19 cellular contexts compared by ENCODE assay signal in genomic region chr3:195704433-195704999, GRCh38. TPM values are rescaled to one million over a fixed set of nuclear protein-coding genes. Genes with fewer than 3 reads are reported as not detected.
A peak's percentile ranks its signal among the peaks of the same experiment; 100 is the strongest.
DNase-seq lines count a peak whose midpoint lies in the region; ATAC-seq, FAIRE-seq and TF ChIP-seq lines count a peak whose summit lies in the region.
"Had no signal": no experiment of that assay in that cellular context is flagged by ENCODE, and none has a peak within 500 bp of the region (broad histone marks: within the 10 kb centered on the region; RNA-seq: fewer than 3 reads in every experiment).

No MANE protein-coding gene starts in this region.

- no peak overlapping the region for H3K4me3 Mint-ChIP-seq in activated B cell treated with CpG ODN at 0.5 μM for 24 hours
- H3K4me3 Mint-ChIP-seq in stimulated activated naive B cell treated with anti-CD40 and anti-IgM and Interleukin-4, amounts not matched to agents 10 μg/mL and 1 μg/mL and 100 μg/mL, for 72 hours = no peak overlapping the region
- H3K4me3 Mint-ChIP-seq: B cell had no signal

- WGBS in HepG2 (ENCODE audit: low lambda C conversion rate) = 78% methylated on average over 9 of the region's 9 CpGs
- WGBS in right lobe of liver (ENCODE audit: insufficient coverage, low coverage, low lambda C conversion rate, missing lambda C conversion rate) = 75% methylated on average over 9 of the region's 9 CpGs
- 61% methylated on average over 9 of the region's 9 CpGs for WGBS in esophagus muscularis mucosa

- DNase-seq in HepG2 (ENCODE audit: low spot score) = no peak
- DNase-seq in right lobe of liver = no peak
- DNase-seq in activated B cell treated with CpG ODN at 0.5 μM for 24 hours = no peak
- peak; percentile 91 for DNase-seq in esophagus muscularis mucosa (ENCODE audit: extremely low spot score)
- no peak for DNase-seq in stimulated activated naive B cell treated with anti-CD40 and anti-IgM and Interleukin-4, amounts not matched to agents 10 μg/mL and 1 μg/mL and 100 μg/mL, for 72 hours
- no peak for DNase-seq in NAMALWA (ENCODE audit: low spot score)
- no peak for DNase-seq in DMS114 treated with DMSO at 0.1 percent for 48 hours (lab: John Stamatoyannopoulos, UW; ENCODE audit: unreplicated experiment)
- DNase-seq in 8988T = no peak
- DNase-seq: DMS 273 treated with DMSO at 0.1 percent for 48 hours, GF-D8, NCI-H1048, NCI-H1436 treated with DMSO at 0.1 percent for 48 hours, NCI-H2029, NCI-H2171, NCI-H526, PC-3 had no signal

- no peak for TF ChIP-seq EP300 in HepG2 (IDR thresholded peaks at IDR 0.05; ENCODE audit: low read depth in 2 of 2, low read length in 2 of 2)
- no peak for TF ChIP-seq EP300 in HepG2 (CRISPR knock-in tag; IDR thresholded peaks at IDR 0.05; ENCODE audit: borderline replicate concordance)
- no peak for TF ChIP-seq EP300 in esophagus muscularis mucosa (IDR thresholded peaks at IDR 0.05)

- CTCF ChIA-PET in HepG2 (lab: Yijun Ruan, JAX; ENCODE audit: low intra/inter-chr PET ratio, low total read pairs) (interaction anchor here (1.2 kb wide), 1 partner anchor 146 kb away, joined by 3 read pairs; no protein-coding TSS in a partner anchor), activated B cell treated with CpG ODN at 0.5 μM for 24 hours (lab: Charles Lee) (interaction anchor here (2.3 kb wide), 1 partner anchor 147 kb away, joined by 6 read pairs; no protein-coding TSS in a partner anchor)

- TF ChIP-seq CTCF in HepG2 (CRISPR knock-in tag; IDR thresholded peaks at IDR 0.05) = no peak
- no peak for TF ChIP-seq CTCF in right lobe of liver (IDR thresholded peaks at IDR 0.05)
- TF ChIP-seq CTCF in activated B cell treated with CpG ODN at 0.5 μM for 24 hours (IDR thresholded peaks at IDR 0.05) = peak; percentile 28
- no peak for TF ChIP-seq CTCF in esophagus muscularis mucosa (IDR thresholded peaks at IDR 0.05)

- H3K36me3 ChIP-seq in HepG2 (replicated peaks in 1 of 2; ENCODE audit: control insufficient read depth in 1 of 2, insufficient read depth in 2 of 2, low read length in 2 of 2) (no peaks in the 10 kb centered on the region), right lobe of liver (peaks cover 0 to 3% (median 0%) of the 10 kb centered on the region in 4 donors), esophagus muscularis mucosa (peaks cover 0 to 24% (median 16%) of the 10 kb centered on the region in 4 donors)

- no peaks in the 10 kb centered on the region for H3K79me2 ChIP-seq in HepG2 (ENCODE audit: insufficient read depth, low read length)

- POLR2A ChIA-PET in HepG2 (lab: Yijun Ruan, JAX) (no interaction called here), activated B cell treated with CpG ODN at 0.5 μM for 24 hours (lab: Charles Lee) (interaction anchor here (0.7 kb wide), 2 partner anchors 10 to 15 kb away, joined by 3 to 20 read pairs; no protein-coding TSS in a partner anchor)

- H3K27me3 ChIP-seq in HepG2 (ENCODE audit: control insufficient read depth in 1 of 2, insufficient read depth in 2 of 2, low read length in 2 of 2) = no peaks in the 10 kb centered on the region
- H3K27me3 ChIP-seq in right lobe of liver = no peaks in the 10 kb centered on the region
- H3K27me3 ChIP-seq in esophagus muscularis mucosa = no peaks in the 10 kb centered on the region

- H3K27ac ChIP-seq in HepG2 (ENCODE audit: extremely low read length, insufficient read depth, low read length) (no peak overlapping the region), right lobe of liver (no peak overlapping the region), esophagus muscularis mucosa (replicated peaks in 1 of 4) (no peak overlapping the region)
- H3K27ac ChIP-seq: RWPE1 had no signal

- H3K9ac ChIP-seq in HepG2 (ENCODE audit: insufficient read depth, low read depth, low read length) = no peak overlapping the region

- H3K9me3 Mint-ChIP-seq in activated B cell treated with CpG ODN at 0.5 μM for 24 hours = no peaks in the 10 kb centered on the region
- H3K9me3 Mint-ChIP-seq in stimulated activated naive B cell treated with anti-CD40 and anti-IgM and Interleukin-4, amounts not matched to agents 10 μg/mL and 1 μg/mL and 100 μg/mL, for 72 hours = no peaks in the 10 kb centered on the region

- H3K27ac Mint-ChIP-seq in activated B cell treated with CpG ODN at 0.5 μM for 24 hours = no peak overlapping the region
- H3K27ac Mint-ChIP-seq in stimulated activated naive B cell treated with anti-CD40 and anti-IgM and Interleukin-4, amounts not matched to agents 10 μg/mL and 1 μg/mL and 100 μg/mL, for 72 hours = peak overlapping the region; percentile 33
- H3K27ac Mint-ChIP-seq: B cell had no signal

- no peak for FAIRE-seq in HepG2 (lab: Jason Lieb, UNC)
- FAIRE-seq: GM19239 had no signal

- H3K36me3 Mint-ChIP-seq in activated B cell treated with CpG ODN at 0.5 μM for 24 hours (ENCODE audit: low read depth) = peaks cover 11% of the 10 kb centered on the region
- peaks cover 12 to 18% of the 10 kb centered on the region in 2 donors for H3K36me3 Mint-ChIP-seq in stimulated activated naive B cell treated with anti-CD40 and anti-IgM and Interleukin-4, amounts not matched to agents 10 μg/mL and 1 μg/mL and 100 μg/mL, for 72 hours

- H3K4me1 Mint-ChIP-seq in activated B cell treated with CpG ODN at 0.5 μM for 24 hours = peaks cover 4% of the 10 kb centered on the region
- H3K4me1 Mint-ChIP-seq in stimulated activated naive B cell treated with anti-CD40 and anti-IgM and Interleukin-4, amounts not matched to agents 10 μg/mL and 1 μg/mL and 100 μg/mL, for 72 hours = peaks cover 4 to 6% of the 10 kb centered on the region in 2 donors
- H3K4me1 Mint-ChIP-seq: B cell had no signal

- no peak for TF ChIP-seq RAD21 in HepG2 (CRISPR knock-in tag; IDR thresholded peaks at IDR 0.05)

- H3K4me1 ChIP-seq in HepG2 (ENCODE audit: insufficient read depth, low read length) (no peaks in the 10 kb centered on the region), right lobe of liver (no peaks in the 10 kb centered on the region), esophagus muscularis mucosa (no peaks in the 10 kb centered on the region)

- no peak overlapping the region for H3K4me2 ChIP-seq in HepG2 (ENCODE audit: low read depth, low read length)

- H3K9me3 ChIP-seq in HepG2 (ENCODE audit: low read length) = no peaks in the 10 kb centered on the region
- H3K9me3 ChIP-seq in right lobe of liver = no peaks in the 10 kb centered on the region
- no peaks in the 10 kb centered on the region for H3K9me3 ChIP-seq in esophagus muscularis mucosa

- TF ChIP-seq POLR2A in HepG2 (IDR thresholded peaks at IDR 0.05; ENCODE audit: insufficient read depth in 1 of 2, low read depth in 2 of 2, low read length in 2 of 2) = no peak
- no peak for TF ChIP-seq POLR2A in right lobe of liver (IDR thresholded peaks at IDR 0.05)
- TF ChIP-seq POLR2A in esophagus muscularis mucosa (IDR thresholded peaks at IDR 0.05; ENCODE audit: low read depth) = no peak

- ATAC-seq in HepG2 (peak; percentile 20), right lobe of liver (no peak), activated B cell treated with CpG ODN at 0.5 μM for 24 hours (ENCODE audit: low read depth) (no peak)
- ATAC-seq in stimulated activated naive B cell treated with anti-CD40 and anti-IgM and Interleukin-4, amounts not matched to agents 10 μg/mL and 1 μg/mL and 100 μg/mL, for 72 hours (replicated peaks) = no peak
- ATAC-seq: PC-3 had no signal

- no peaks in the 10 kb centered on the region for H3K27me3 Mint-ChIP-seq in activated B cell treated with CpG ODN at 0.5 μM for 24 hours
- H3K27me3 Mint-ChIP-seq in stimulated activated naive B cell treated with anti-CD40 and anti-IgM and Interleukin-4, amounts not matched to agents 10 μg/mL and 1 μg/mL and 100 μg/mL, for 72 hours = no peaks in the 10 kb centered on the region
- H3K27me3 Mint-ChIP-seq: B cell had no signal

- intact Hi-C loops in HepG2 (cut with micrococcal nuclease; ENCODE audit: unreplicated experiment) (no loop called here), right lobe of liver (cut with DNase I) (no loop called here), activated B cell treated with CpG ODN at 0.5 μM for 24 hours (cut with micrococcal nuclease) (no loop called here), esophagus muscularis mucosa (cut with DNase I) (no loop called here)

- in situ Hi-C loops in HepG2 (cut with HindIII; ENCODE audit: extremely low pct_ligation_motif_present, low pct_unique_long_range_greater_than_20kb) = no loop called here

- H4K20me1 ChIP-seq in HepG2 (ENCODE audit: insufficient read depth, low read length) = no peaks in the 10 kb centered on the region

- no peak overlapping the region for H3K4me3 ChIP-seq in HepG2 (replicated peaks in 1 of 3; ENCODE audit: insufficient read depth in 1 of 3, low read depth in 2 of 3, low read length in 3 of 3)
- no peak overlapping the region for H3K4me3 ChIP-seq in right lobe of liver
- H3K4me3 ChIP-seq in esophagus muscularis mucosa = no peak overlapping the region

- no peak overlapping the region for H2AFZ ChIP-seq in HepG2 (ENCODE audit: low read length)

- BruUV-seq in HepG2 (replicated peaks; lab: Mats Ljungman, UMichigan) = no TSS peak

RNA-seq across cellular contexts. Expression of gene MUC20, which starts 16.3 kb away (rescaled TPM):
- total RNA-seq in HepG2 (2016; rRNA removed; fragmentation: Illumina TruSeq; extraction: Trizol) (0.24 TPM in 1 of 2 replicates, not detected in the other), right lobe of liver (10 to 100 TPM in 4 of 6 experiments, 1 to 10 TPM in 2; 1.9 to 40.7 (median 22.6) TPM), activated B cell treated with CpG ODN at 0.5 μM for 24 hours (4.1 and 4.6 TPM in 2 replicates), esophagus muscularis mucosa (1 to 10 TPM; 2.5 to 10.0 (median 4.7) TPM)
- not detected in 2 replicates for total RNA-seq in HepG2 (2016; cell fraction: cytosol; rRNA removed; fragmentation: Illumina TruSeq; extraction: Trizol; ENCODE audit: low read depth)
- total RNA-seq in HepG2 (2016; cell fraction: insoluble cytoplasmic fraction; rRNA removed; fragmentation: Illumina TruSeq; extraction: Trizol) = 0.09 TPM in 1 of 2 replicates, not detected in the other
- total RNA-seq in HepG2 (2016; cell fraction: membrane; rRNA removed; fragmentation: Illumina TruSeq; extraction: Trizol) = not detected in 2 replicates
- total RNA-seq in HepG2 (2016; cell fraction: nucleus; rRNA removed; fragmentation: Illumina TruSeq; extraction: Trizol) = 0.34 TPM in 1 of 2 replicates, not detected in the other
- polyA plus RNA-seq in HepG2 (2011; rRNA removed) = 0.83 and 1.2 TPM in 2 replicates
- 0.35 and 0.39 TPM in 2 replicates for polyA plus RNA-seq in HepG2 (2011; cell fraction: cytosol; rRNA removed)
- polyA plus RNA-seq in HepG2 (2011; cell fraction: nucleus; rRNA removed) = 4.6 and 6.0 TPM in 2 replicates
- polyA plus RNA-seq in HepG2 (2012) = 1.5 and 1.9 TPM in 2 replicates
- 0.11 TPM in 1 of 2 replicates, not detected in the other for polyA plus RNA-seq in HepG2 (2016; cell fraction: cytosol; fragmentation: Illumina TruSeq; extraction: Trizol; ENCODE audit: low read depth)
- 0.23 TPM in 1 of 2 replicates, not detected in the other for polyA plus RNA-seq in HepG2 (2016; cell fraction: insoluble cytoplasmic fraction; fragmentation: Illumina TruSeq; extraction: Trizol; ENCODE audit: low read depth)
- polyA plus RNA-seq in HepG2 (2016; cell fraction: membrane; fragmentation: Illumina TruSeq; extraction: Trizol; ENCODE audit: low read depth) = 0.16 and 0.24 TPM in 2 replicates
- polyA plus RNA-seq in HepG2 (2016; cell fraction: nucleus; fragmentation: Illumina TruSeq; extraction: Trizol; ENCODE audit: insufficient read depth, low read depth) = 0.79 and 1.7 TPM in 2 replicates
- polyA minus RNA-seq in HepG2 (2011; rRNA and poly(A)+ RNA removed; ENCODE audit: low replicate concordance) = 0.23 and 0.48 TPM in 2 replicates
- polyA minus RNA-seq in HepG2 (2011; cell fraction: cytosol; rRNA and poly(A)+ RNA removed) = not detected in 2 replicates
- polyA minus RNA-seq in HepG2 (2011; cell fraction: nucleus; rRNA and poly(A)+ RNA removed) = 1.2 TPM in 1 of 2 replicates, not detected in the other
